Comparison of ENCODE assay signal across 8 cellular contexts in genomic region chr6:10837997-10838793, GRCh38. TPM values are rescaled to one million over a fixed set of nuclear protein-coding genes. Genes with fewer than 3 reads are reported as not detected.
DNase-seq lines count a peak whose midpoint lies in the region; ATAC-seq and TF ChIP-seq lines count a peak whose summit lies in the region.

Gene MAK, minus strand, starts transcription at chr6:10838539. Its CDS starts 7,891 bp downstream, at chr6:10830648.

- H3K4me3 ChIP-seq in HUES64 (ENCODE audit: low read length) = peak within 1 kb of the TSS; percentile 68
- H3K4me3 ChIP-seq in OCI-LY7 (ENCODE audit: low read depth, low read length, poor library complexity, severe bottlenecking) = peak within 1 kb of the TSS; percentile 72
- H3K4me3 ChIP-seq in esophagus (ENCODE audit: low read depth in 1 of 2, low read length in 2 of 2) = peak within 1 kb of the TSS; percentile 55 to 57
- H3K4me3 ChIP-seq in muscle layer of colon (ENCODE audit: low read depth in 1 of 2, low read length in 2 of 2) = peak within 1 kb of the TSS; percentile 59 to 72

- WGBS in HUES64 = under 1% methylated on average over 53 of the region's 53 CpGs
- 0% methylated on average over 50 to 53 of the region's 53 CpGs for WGBS in esophagus, 2 donors

- peaks cover 22% of the 10 kb centered on the region for H3K27me3 ChIP-seq in HUES64 (ENCODE audit: insufficient read depth, low read length)
- H3K27me3 ChIP-seq in esophagus (ENCODE audit: control insufficient read depth in 1 of 2, insufficient read depth in 2 of 2, low read length in 2 of 2) = no peaks in the 10 kb centered on the region
- peaks cover 26 to 40% of the 10 kb centered on the region in 2 donors for H3K27me3 ChIP-seq in muscle layer of colon (ENCODE audit: control insufficient read depth in 1 of 2, insufficient read depth in 2 of 2, low read length in 2 of 2)

- H3K9me3 ChIP-seq in HUES64 (ENCODE audit: insufficient read depth, low read depth, low read length) (no peaks in the 10 kb centered on the region; the same call in 1 of the 2 replicates), OCI-LY7 (ENCODE audit: low read length) (no peaks in the 10 kb centered on the region), esophagus (ENCODE audit: control insufficient read depth in 2 of 2, insufficient read depth in 1 of 2, low read depth in 1 of 2, low read length in 1 of 2) (no peaks in the 10 kb centered on the region), muscle layer of colon (ENCODE audit: low read length) (no peaks in the 10 kb centered on the region)

- H3K36me3 ChIP-seq in HUES64 (ENCODE audit: insufficient read depth, low read length) (no peaks in the 10 kb centered on the region), OCI-LY7 (ENCODE audit: insufficient read depth, low read length) (no peaks in the 10 kb centered on the region), esophagus (ENCODE audit: control insufficient read depth in 2 of 2, insufficient read depth in 2 of 2, low read length in 1 of 2) (no peaks in the 10 kb centered on the region), muscle layer of colon (ENCODE audit: insufficient read depth, low read length) (no peaks in the 10 kb centered on the region)

- H3K79me2 ChIP-seq in OCI-LY7 (ENCODE audit: insufficient read depth, low read depth, low read length) = no peaks in the 10 kb centered on the region

- POLR2A ChIA-PET in OCI-LY7 (lab: Charles Lee) = interaction anchor here (0.8 to 1.8 kb wide), 3 partner anchors 35 to 51 kb away, joined by 3 to 8 read pairs (median 3); no protein-coding TSS in a partner anchor

- H3K9me2 ChIP-seq in OCI-LY7 (ENCODE audit: insufficient read depth, low read length) = no peaks in the 10 kb centered on the region

- H3K9ac ChIP-seq in HUES64 (ENCODE audit: low read depth, low read length) = peak within 1 kb of the TSS; percentile 69
- H3K9ac ChIP-seq in muscle layer of colon (ENCODE audit: low read length) = no peak within 1 kb of the TSS

- H2AFZ ChIP-seq in OCI-LY7 (ENCODE audit: low read length) = peak within 1 kb of the TSS; percentile 97

- intact Hi-C loops in OCI-LY7 (cut with micrococcal nuclease; ENCODE audit: unreplicated experiment) = loop anchor here (2.0 to 5.0 kb wide), 3 partner anchors 49 to 143 kb away; partner anchors contain the start of genes C6orf52, PAK1IP1 and SYCP2L

- CTCF ChIA-PET in OCI-LY7 (lab: Charles Lee; ENCODE audit: unreplicated experiment) = no interaction called here

- H3K4me2 ChIP-seq in OCI-LY7 (ENCODE audit: low read length) = peak within 1 kb of the TSS; percentile 92

- DNase-seq in DMS 273 (lab: John Stamatoyannopoulos, UW; ENCODE audit: unreplicated experiment) = peak; percentile 94
- DNase-seq in OCI-LY7 (ENCODE audit: low spot score) = peak; percentile 91
- peak; percentile 89 for DNase-seq in activated T-cell treated with anti-CD3 and anti-CD28 coated beads for 48 hours (ENCODE audit: low read depth)
- DNase-seq in stimulated activated CD8-positive, alpha-beta memory T cell treated with anti-CD3 and anti-CD28 coated beads, Interleukin-4, amount 100 ng/mL, for 48 hours = peak; percentile 89

- peak within 1 kb of the TSS; percentile 63 for H3K27ac ChIP-seq in HUES64 (ENCODE audit: low read depth, low read length)
- peak within 1 kb of the TSS; percentile 74 for H3K27ac ChIP-seq in OCI-LY7 (ENCODE audit: low read depth, low read length, poor library complexity, severe bottlenecking)
- no peak within 1 kb of the TSS for H3K27ac ChIP-seq in esophagus (ENCODE audit: low read depth in 2 of 2, low read length in 1 of 2)
- H3K27ac ChIP-seq in muscle layer of colon (ENCODE audit: low read depth, low read length) = peak within 1 kb of the TSS; percentile 16

- no peak for TF ChIP-seq CTCF in OCI-LY7 (conservative IDR thresholded peaks at IDR 0.05; ENCODE audit: low read length)

- peaks cover 10% of the 10 kb centered on the region; the same call in 1 of the 2 replicates for H3K4me1 ChIP-seq in HUES64 (ENCODE audit: insufficient read depth, low read length)
- H3K4me1 ChIP-seq in OCI-LY7 (ENCODE audit: insufficient read depth, low read length, poor library complexity, severe bottlenecking) = peaks cover 22% of the 10 kb centered on the region
- no peaks in the 10 kb centered on the region for H3K4me1 ChIP-seq in esophagus (ENCODE audit: control insufficient read depth in 2 of 2, insufficient read depth in 2 of 2, low read length in 1 of 2)
- H3K4me1 ChIP-seq in muscle layer of colon (ENCODE audit: insufficient read depth, low read length) = peaks cover 17% of the 10 kb centered on the region

- ATAC-seq in GM21526 (IDR thresholded peaks at IDR 0.05; ENCODE audit: low FRiP score, unreplicated experiment) = peak; percentile 89

- no peaks in the 10 kb centered on the region for H4K20me1 ChIP-seq in OCI-LY7 (ENCODE audit: insufficient read depth, low read length)

- BruUV-seq in OCI-LY7 (replicated peaks; lab: Mats Ljungman, UMichigan) = no TSS peak

RNA-seq across cellular contexts. Expression of gene MAK, which starts in this region (rescaled TPM):
- polyA plus RNA-seq in HUES64 (2013, experiment 1 of 2) = 0.25 TPM
- 0.19 TPM for polyA plus RNA-seq in HUES64 (2013, experiment 2 of 2)
- not detected in 2 replicates for total RNA-seq in OCI-LY7 (2014; rRNA removed; shearing (Covaris generic))
- 0.10 and 0.18 TPM in 2 replicates for total RNA-seq in OCI-LY7 (2022)
- under 1 TPM; 0.02 to 0.04 TPM for polyA plus RNA-seq in esophagus

Comparison
In these comparisons a context has a peak if more than half of its experiments do, and no peak if none do; other contexts are left out.
1. Peak in DNase-seq, H3K4me3 ChIP-seq, H3K27ac ChIP-seq and H3K4me2 ChIP-seq in OCI-LY7; RNA of the gene not detected or under 1 TPM.
2. H3K27ac ChIP-seq: peak in HUES64 (single experiment) and muscle layer of colon (single experiment); none in esophagus (0 of 2).
3. Peak in every context shown above with its lines, with median percentiles within 50 percentile points of each other: DNase-seq and H3K4me3 ChIP-seq.